Comparison of ENCODE assay signal across 1 cellular context in genomic region chr17:56603486-56604238, GRCh38.
TF ChIP-seq lines count a peak whose summit lies in the region.

No MANE protein-coding gene starts in this region.

TF ChIP-seq in GM23338, 12 proteins besides CTCF, POLR2A, EP300 and RAD21 (continued from another document):
- TF ChIP-seq CREB1 (CRISPR knock-in tag; IDR thresholded peaks at IDR 0.05; ENCODE audit: low read depth): no peak
- TF ChIP-seq STAT1 (IDR thresholded peaks at IDR 0.05; ENCODE audit: unreplicated experiment): no peak
- TF ChIP-seq ZNF331 (CRISPR knock-in tag; IDR thresholded peaks at IDR 0.05; ENCODE audit: low read depth): no peak
- no peak for TF ChIP-seq ZNF462 (CRISPR knock-in tag; IDR thresholded peaks at IDR 0.05)
- no peak for TF ChIP-seq POLR2AphosphoS5 (IDR thresholded peaks at IDR 0.05; ENCODE audit: low read depth)
- TF ChIP-seq, protein P1, sequence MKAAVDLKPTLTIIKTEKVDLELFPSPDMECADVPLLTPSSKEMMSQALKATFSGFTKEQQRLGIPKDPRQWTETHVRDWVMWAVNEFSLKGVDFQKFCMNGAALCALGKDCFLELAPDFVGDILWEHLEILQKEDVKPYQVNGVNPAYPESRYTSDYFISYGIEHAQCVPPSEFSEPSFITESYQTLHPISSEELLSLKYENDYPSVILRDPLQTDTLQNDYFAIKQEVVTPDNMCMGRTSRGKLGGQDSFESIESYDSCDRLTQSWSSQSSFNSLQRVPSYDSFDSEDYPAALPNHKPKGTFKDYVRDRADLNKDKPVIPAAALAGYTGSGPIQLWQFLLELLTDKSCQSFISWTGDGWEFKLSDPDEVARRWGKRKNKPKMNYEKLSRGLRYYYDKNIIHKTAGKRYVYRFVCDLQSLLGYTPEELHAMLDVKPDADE (IDR thresholded peaks at IDR 0.05): no peak
TF ChIP-seq in GM23338: peak in this region for 0.
